In the genomic region with DNA sequence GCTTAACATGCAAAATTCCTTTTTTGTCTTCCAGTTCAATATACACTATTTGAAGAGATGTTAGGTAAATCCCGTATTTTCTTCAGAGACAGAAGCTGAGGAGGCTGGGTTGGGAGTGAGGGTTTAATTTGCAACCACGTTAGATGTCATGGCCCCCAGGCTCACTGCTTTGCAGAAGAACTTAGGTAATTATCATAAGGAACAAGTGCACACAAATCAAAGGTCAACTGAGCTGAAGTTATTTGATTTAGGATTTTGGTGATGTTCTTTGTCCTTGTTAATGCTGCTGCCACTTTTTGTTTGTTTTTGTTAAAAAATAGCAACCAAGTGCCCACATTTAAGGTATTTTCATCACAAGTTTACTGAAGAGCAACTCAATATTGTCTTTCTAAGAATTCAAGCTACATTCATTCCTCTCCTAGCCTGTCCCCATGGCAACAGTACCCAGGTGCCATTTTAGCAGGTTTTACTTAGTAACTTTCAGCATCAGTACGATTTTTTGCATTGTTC, we compare ENCODE assay signal across 18 cellular contexts.
DNase-seq lines count a peak whose midpoint lies in the region; ATAC-seq, FAIRE-seq and TF ChIP-seq lines count a peak whose summit lies in the region.
"Had no signal": no experiment of that assay in that cellular context is flagged by ENCODE, and none has a peak within 500 bp of the region (broad histone marks: within the 10 kb centered on the region; RNA-seq: fewer than 3 reads in every experiment).

No MANE protein-coding gene starts in this region.

- H4K20me1 ChIP-seq in K562 (replicated peaks; ENCODE audit: control insufficient read depth, insufficient read depth, low read length): no peaks in the 10 kb centered on the region
- H4K20me1 ChIP-seq: BLaER1 had no signal

- WGBS in K562 (ENCODE audit: insufficient coverage, low coverage, missing lambda C conversion rate): 36% methylated on average over 3 of the region's 3 CpGs
- 68% methylated on average over 3 of the region's 3 CpGs for WGBS in liver

- no peak for TF ChIP-seq POLR2A in K562 (conservative IDR thresholded peaks at IDR 0.05)

- BruUV-seq in K562 (replicated peaks; lab: Mats Ljungman, UMichigan): no TSS peak

- H3K27ac ChIP-seq in K562 (ENCODE audit: extremely low read depth, low read depth, low read length): no peak overlapping the region
- H3K27ac ChIP-seq in liver (ENCODE audit: low read depth in 1 of 2, low read length in 2 of 2): no peak overlapping the region
- H3K27ac ChIP-seq: BLaER1 had no signal

- DNase-seq in NCI-H2227 (lab: John Stamatoyannopoulos, UW; ENCODE audit: unreplicated experiment) (peak; percentile 33), NCI-H2227 treated with DMSO at 0.1 percent for 48 hours (lab: John Stamatoyannopoulos, UW) (no peak), K562 (ENCODE audit: extremely low read depth in 1 of 4, low spot score in 3 of 4) (no peak), H7 (no peak)
- no peak for DNase-seq in stimulated activated naive CD8-positive, alpha-beta T cell treated with anti-CD3 and anti-CD28 coated beads, Interleukin-15, Interleukin-2, amounts not matched to agents 100 U/mL and 50 U/mL, for 24 hours
- DNase-seq: 8988T; Calu3; CD4-positive, alpha-beta memory T cell; DMS53; DND-41; EL; GOT3; H9 had no signal

- ATAC-seq in K562 (no peak), GM19397 (IDR thresholded peaks at IDR 0.05; ENCODE audit: unreplicated experiment) (no peak)
- ATAC-seq in stimulated activated naive CD8-positive, alpha-beta T cell treated with anti-CD3 and anti-CD28 coated beads, Interleukin-15, Interleukin-2, amounts not matched to agents 100 U/mL and 50 U/mL, for 24 hours: no peak

- H3K4me2 ChIP-seq in K562 (ENCODE audit: insufficient read depth, low read length): no peak overlapping the region
- H3K4me2 ChIP-seq: BLaER1 had no signal

- in situ Hi-C loops in K562 (cut with MboI): no loop called here

- no peak for TF ChIP-seq RAD21 in K562 (CRISPR knock-in tag; conservative IDR thresholded peaks at IDR 0.05 in 1 of 2, IDR thresholded peaks at IDR 0.05 in 1 of 2)
- TF ChIP-seq RAD21 in liver (IDR thresholded peaks at IDR 0.05): no peak

- no peak overlapping the region for H3K4me3 ChIP-seq in K562
- no peak overlapping the region for H3K4me3 ChIP-seq in liver (ENCODE audit: low read depth in 1 of 3, low read length in 3 of 3)
- H3K4me3 ChIP-seq in H7 (ENCODE audit: insufficient read depth, low read depth, low read length): no peak overlapping the region
- H3K4me3 ChIP-seq: BLaER1 had no signal

- no peak for TF ChIP-seq EP300 in K562 (IDR thresholded peaks at IDR 0.05; ENCODE audit: low read length)

- H3K4me1 ChIP-seq in K562 (replicated peaks in 1 of 2; ENCODE audit: control insufficient read depth in 2 of 2, insufficient read depth in 2 of 2, low read length in 2 of 2): peaks cover 0 to 7% of the 10 kb centered on the region in 2 experiments; a peak in 3 of 5 replicates
- H3K4me1 ChIP-seq in liver (ENCODE audit: control insufficient read depth in 4 of 4, insufficient read depth in 4 of 4, low read length in 3 of 4): peaks cover 0 to 8% (median 5%) of the 10 kb centered on the region in 4 donors
- H3K4me1 ChIP-seq: BLaER1 had no signal

- H3K27me3 ChIP-seq in K562 (ENCODE audit: control insufficient read depth in 2 of 2, insufficient read depth in 2 of 2, low read length in 2 of 2) (no peaks in the 10 kb centered on the region), liver (ENCODE audit: control insufficient read depth in 4 of 4, insufficient read depth in 4 of 4, low read length in 3 of 4) (no peaks in the 10 kb centered on the region), H7 (ENCODE audit: control insufficient read depth, insufficient read depth, low read length) (no peaks in the 10 kb centered on the region)
- H3K27me3 ChIP-seq: BLaER1 had no signal

- no peak overlapping the region for H2AFZ ChIP-seq in K562 (ENCODE audit: low read depth, low read length)

- POLR2A ChIA-PET in K562 (lab: Yijun Ruan, JAX): interaction anchor here (0.7 to 1.5 kb wide), 4 partner anchors 9 to 28 kb away, joined by 3 to 4 read pairs (median 3); no protein-coding TSS in a partner anchor

- H3K9me1 ChIP-seq in K562 (ENCODE audit: control insufficient read depth, insufficient read depth, low read length): no peaks in the 10 kb centered on the region

- no peak for FAIRE-seq in K562 (lab: Jason Lieb, UNC)
- FAIRE-seq: GM12891, HTR-8/SVneo had no signal

- intact Hi-C loops in K562 (cut with micrococcal nuclease): no loop called here

- CTCF ChIA-PET in K562 (lab: Yijun Ruan, JAX; ENCODE audit: low intra/inter-chr PET ratio): no interaction called here

- H3K79me2 ChIP-seq in K562 (ENCODE audit: control insufficient read depth, insufficient read depth, low read length): no peaks in the 10 kb centered on the region

- H3K9me3 ChIP-seq in K562 (replicated peaks; ENCODE audit: control insufficient read depth, insufficient read depth, low read depth, low read length) (no peaks in the 10 kb centered on the region), liver (ENCODE audit: control insufficient read depth in 4 of 4, low read length in 3 of 4) (peaks cover 0 to 3% (median 0%) of the 10 kb centered on the region in 4 donors)
- H3K9me3 ChIP-seq: BLaER1 had no signal

- H3K9ac ChIP-seq in K562 (ENCODE audit: insufficient read depth in 1 of 2, low read depth in 2 of 2, low read length in 2 of 2) (no peak overlapping the region), liver (ENCODE audit: low read depth in 1 of 2, low read length in 2 of 2) (no peak overlapping the region)
- H3K9ac ChIP-seq: BLaER1 had no signal

- H3K36me3 ChIP-seq in K562 (ENCODE audit: control insufficient read depth, insufficient read depth, low read length) (no peaks in the 10 kb centered on the region), liver (ENCODE audit: control insufficient read depth in 4 of 4, insufficient read depth in 3 of 4, low read depth in 1 of 4, low read length in 3 of 4) (no peaks in the 10 kb centered on the region), H7 (replicated peaks; ENCODE audit: control insufficient read depth, insufficient read depth, low read length) (no peaks in the 10 kb centered on the region)
- H3K36me3 ChIP-seq: BLaER1 had no signal

- no peak for TF ChIP-seq CTCF in K562 (IDR thresholded peaks at IDR 0.05 in 2 of 3, conservative IDR thresholded peaks at IDR 0.05 in 1 of 3; ENCODE audit: insufficient read depth in 2 of 3, low read depth in 1 of 3, low read length in 3 of 3)
- no peak for TF ChIP-seq CTCF in liver (IDR thresholded peaks at IDR 0.05; ENCODE audit: low read depth, low read length, missing input control)

TF ChIP-seq in K562, 482 proteins besides CTCF, POLR2A, EP300 and RAD21:
- TF ChIP-seq RFX1 (IDR thresholded peaks at IDR 0.05) (peak; percentile 80), JUN (IDR thresholded peaks at IDR 0.05; ENCODE audit: borderline replicate concordance, low read depth, low read length) (no peak), JUN (CRISPR knock-in tag; IDR thresholded peaks at IDR 0.05; ENCODE audit: borderline replicate concordance) (no peak)

TF ChIP-seq in liver, 16 proteins besides CTCF, POLR2A, EP300 and RAD21:
- TF ChIP-seq, protein P1, sequence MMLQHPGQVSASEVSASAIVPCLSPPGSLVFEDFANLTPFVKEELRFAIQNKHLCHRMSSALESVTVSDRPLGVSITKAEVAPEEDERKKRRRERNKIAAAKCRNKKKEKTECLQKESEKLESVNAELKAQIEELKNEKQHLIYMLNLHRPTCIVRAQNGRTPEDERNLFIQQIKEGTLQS (IDR thresholded peaks at IDR 0.05): no peak
- TF ChIP-seq JUND (IDR thresholded peaks at IDR 0.05): no peak
- TF ChIP-seq, protein P2, sequence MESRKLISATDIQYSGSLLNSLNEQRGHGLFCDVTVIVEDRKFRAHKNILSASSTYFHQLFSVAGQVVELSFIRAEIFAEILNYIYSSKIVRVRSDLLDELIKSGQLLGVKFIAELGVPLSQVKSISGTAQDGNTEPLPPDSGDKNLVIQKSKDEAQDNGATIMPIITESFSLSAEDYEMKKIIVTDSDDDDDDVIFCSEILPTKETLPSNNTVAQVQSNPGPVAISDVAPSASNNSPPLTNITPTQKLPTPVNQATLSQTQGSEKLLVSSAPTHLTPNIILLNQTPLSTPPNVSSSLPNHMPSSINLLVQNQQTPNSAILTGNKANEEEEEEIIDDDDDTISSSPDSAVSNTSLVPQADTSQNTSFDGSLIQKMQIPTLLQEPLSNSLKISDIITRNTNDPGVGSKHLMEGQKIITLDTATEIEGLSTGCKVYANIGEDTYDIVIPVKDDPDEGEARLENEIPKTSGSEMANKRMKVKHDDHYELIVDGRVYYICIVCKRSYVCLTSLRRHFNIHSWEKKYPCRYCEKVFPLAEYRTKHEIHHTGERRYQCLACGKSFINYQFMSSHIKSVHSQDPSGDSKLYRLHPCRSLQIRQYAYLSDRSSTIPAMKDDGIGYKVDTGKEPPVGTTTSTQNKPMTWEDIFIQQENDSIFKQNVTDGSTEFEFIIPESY (IDR thresholded peaks at IDR 0.05): no peak
- no peak for TF ChIP-seq GABPA (IDR thresholded peaks at IDR 0.05 in 1 of 2, conservative IDR thresholded peaks at IDR 0.05 in 1 of 2)
- peak; percentile 11 for TF ChIP-seq HNF4G (IDR thresholded peaks at IDR 0.05)
- TF ChIP-seq HNF4A (conservative IDR thresholded peaks at IDR 0.05): peak in 1 of 2 donors; percentile 50
- no peak for TF ChIP-seq NR2F2 (IDR thresholded peaks at IDR 0.05)
- no peak for TF ChIP-seq FOXA2 (IDR thresholded peaks at IDR 0.05)
TF ChIP-seq in liver: peak in this region for 2.
